In the genomic region with DNA sequence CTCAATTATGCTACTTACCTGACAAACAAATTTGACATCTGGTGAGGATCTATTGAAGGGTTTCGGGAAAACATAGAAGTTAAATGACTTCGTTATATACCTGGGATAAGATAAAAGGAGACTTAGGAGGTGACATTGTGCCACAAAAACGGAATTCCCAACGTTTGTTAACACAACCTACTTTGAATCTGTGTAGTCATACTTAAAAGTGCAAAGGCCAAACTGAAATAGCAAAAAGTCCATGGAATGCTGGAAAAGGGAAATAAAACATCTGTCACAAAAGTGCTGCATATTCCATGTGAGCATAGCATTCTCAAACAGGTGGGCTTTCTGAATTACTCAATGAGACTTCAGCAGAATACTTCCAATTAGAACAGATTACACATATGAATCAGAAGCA, we compare ENCODE assay signal across 27 cellular contexts.
"Had no signal": no experiment of that assay in that cellular context is flagged by ENCODE, and none has a peak within 500 bp of the region (broad histone marks: within the 10 kb centered on the region; RNA-seq: fewer than 3 reads in every experiment).

No MANE protein-coding gene starts in this region.

- DNase-seq: activated CD4-positive, alpha-beta T cell treated with anti-CD3 and anti-CD28 coated beads for 36 hours; activated CD4-positive, alpha-beta T cell treated with anti-CD3 and anti-CD28 coated beads, Interleukin-2, amount 10 ng/mL, durations not matched to agents 7 days and 5 days; activated CD4-positive, alpha-beta T cell treated with anti-CD3 and anti-CD28 coated beads, Interleukin-2, amount 50 U/mL, for 48 hours; activated CD8-positive, alpha-beta T cell treated with anti-CD3 and anti-CD28 coated beads, Interleukin-2, amount 10 ng/mL, durations not matched to agents 7 days and 5 days; activated gamma-delta T cell; activated naive CD4-positive, alpha-beta T cell treated with Interleukin-2 at 50 U/mL for 16 hours; anterior cingulate cortex; brain microvascular endothelial cell; central memory CD4-positive, alpha-beta T cell; NCI-H1092 treated with DMSO at 0.1 percent for 48 hours; NCI-H1417; NCI-H146; NCI-H187; NCI-H2029 treated with DMSO at 0.1 percent for 48 hours; NCI-H2107; NCI-H2171; NCI-H510A; NCI-H526; NCI-H748 treated with DMSO at 0.1 percent for 48 hours; NK-92 treated with Interleukin-12 subunit alpha and Interleukin-12 subunit beta, amount 100 ng/mL, for 24 hours; OCI-M1; Right ventricle myocardium superior had no signal

- FAIRE-seq: K562, TTC549 had no signal

- H3K27me3 ChIP-seq: brain microvascular endothelial cell had no signal

- H3K4me3 ChIP-seq: K562 had no signal

- H3K27me3 Mint-ChIP-seq: activated CD4-positive, alpha-beta T cell treated with anti-CD3 and anti-CD28 coated beads for 36 hours; activated CD4-positive, alpha-beta T cell treated with anti-CD3 and anti-CD28 coated beads, Interleukin-2, amount 10 ng/mL, durations not matched to agents 7 days and 5 days; activated naive CD4-positive, alpha-beta T cell treated with anti-CD3 and anti-CD28 coated beads, Interleukin-2, amount 50 U/mL, for 24 hours had no signal

- H3K4me3 Mint-ChIP-seq: activated CD4-positive, alpha-beta T cell treated with anti-CD3 and anti-CD28 coated beads for 36 hours; activated CD4-positive, alpha-beta T cell treated with anti-CD3 and anti-CD28 coated beads, Interleukin-2, amount 10 ng/mL, durations not matched to agents 7 days and 5 days; activated CD8-positive, alpha-beta T cell treated with anti-CD3 and anti-CD28 coated beads, Interleukin-2, amount 10 ng/mL, durations not matched to agents 7 days and 5 days; activated naive CD4-positive, alpha-beta T cell treated with anti-CD3 and anti-CD28 coated beads, Interleukin-2, amount 50 U/mL, for 24 hours; T-helper 2 cell treated with Interferon-gamma antibody and Interleukin-4, amounts not matched to agents 5 μg/mL and 100 μg/mL, for 36 hours had no signal

- H3K27ac ChIP-seq: brain microvascular endothelial cell had no signal

- H3K27ac Mint-ChIP-seq: activated CD4-positive, alpha-beta T cell treated with anti-CD3 and anti-CD28 coated beads for 36 hours; activated CD4-positive, alpha-beta T cell treated with anti-CD3 and anti-CD28 coated beads, Interleukin-2, amount 10 ng/mL, durations not matched to agents 7 days and 5 days; activated CD8-positive, alpha-beta T cell treated with anti-CD3 and anti-CD28 coated beads, Interleukin-2, amount 10 ng/mL, durations not matched to agents 7 days and 5 days; activated naive CD4-positive, alpha-beta T cell treated with anti-CD3 and anti-CD28 coated beads, Interleukin-2, amount 50 U/mL, for 24 hours; activated T-helper 2 cell treated with anti-CD3 and anti-CD28 coated beads, Interferon-gamma antibody, Interleukin-2, Interleukin-4, amounts not matched to agents 10 μg/mL and 5 μg/mL and 100 μg/mL, durations not matched to agents 14 hours and 24 hours and 36 hours; T-helper 2 cell treated with Interferon-gamma antibody and Interleukin-4, amounts not matched to agents 5 μg/mL and 100 μg/mL, for 36 hours had no signal

- H3K9me3 Mint-ChIP-seq: activated naive CD4-positive, alpha-beta T cell treated with anti-CD3 and anti-CD28 coated beads, Interleukin-2, amount 50 U/mL, for 24 hours; activated T-helper 2 cell treated with anti-CD3 and anti-CD28 coated beads, Interferon-gamma antibody, Interleukin-2, Interleukin-4, amounts not matched to agents 10 μg/mL and 5 μg/mL and 100 μg/mL, durations not matched to agents 14 hours and 24 hours and 36 hours had no signal

- ATAC-seq: activated CD4-positive, alpha-beta T cell treated with anti-CD3 and anti-CD28 coated beads for 36 hours; activated CD8-positive, alpha-beta T cell treated with anti-CD3 and anti-CD28 coated beads, Interleukin-2, amount 10 ng/mL, durations not matched to agents 7 days and 5 days; K562 had no signal
